In genomic region chr17:79167486-79167885, GRCh38 we compare ENCODE assay signal across 35 cellular contexts.
"Had no signal": no experiment of that assay in that cellular context is flagged by ENCODE, and none has a peak within 500 bp of the region (broad histone marks: within the 10 kb centered on the region; RNA-seq: fewer than 3 reads in every experiment).

No MANE protein-coding gene starts in this region.

- DNase-seq: Karpas-422, Kasumi-1, MG63, MM.1S, MV-4-11, NCI-H1048, NCI-H1092, NCI-H1092 treated with DMSO at 0.1 percent for 48 hours, NCI-H1105, NCI-H1105 treated with DMSO at 0.1 percent for 48 hours, NCI-H1417, NCI-H1417 treated with DMSO at 0.1 percent for 48 hours, NCI-H1436, NCI-H1436 treated with DMSO at 0.1 percent for 48 hours, NCI-H146, NCI-H1694, NCI-H1694 treated with DMSO at 0.1 percent for 48 hours, NCI-H187, NCI-H187 treated with DMSO at 0.1 percent for 48 hours, NCI-H1930, NCI-H2029, NCI-H2029 treated with DMSO at 0.1 percent for 48 hours, NCI-H2081, NCI-H2081 treated with DMSO at 0.1 percent for 48 hours, NCI-H2107, NCI-H2171, NCI-H2171 treated with DMSO at 0.1 percent for 48 hours, NCI-H2227 treated with DMSO at 0.1 percent for 48 hours, NCI-H226, NCI-H345, NCI-H446, NCI-H446 treated with DMSO at 0.1 percent for 48 hours, NCI-H510A, NCI-H510A treated with DMSO at 0.1 percent for 48 hours had no signal

- H3K4me3 ChIP-seq: MG63 had no signal

- H3K9me3 ChIP-seq: MG63 had no signal

- H3K27ac ChIP-seq: KMS-11 had no signal

- H3K36me3 ChIP-seq: MG63 had no signal

- H3K4me2 ChIP-seq: KMS-11 had no signal

- H3K9ac ChIP-seq: KMS-11 had no signal
